In the genomic region with DNA sequence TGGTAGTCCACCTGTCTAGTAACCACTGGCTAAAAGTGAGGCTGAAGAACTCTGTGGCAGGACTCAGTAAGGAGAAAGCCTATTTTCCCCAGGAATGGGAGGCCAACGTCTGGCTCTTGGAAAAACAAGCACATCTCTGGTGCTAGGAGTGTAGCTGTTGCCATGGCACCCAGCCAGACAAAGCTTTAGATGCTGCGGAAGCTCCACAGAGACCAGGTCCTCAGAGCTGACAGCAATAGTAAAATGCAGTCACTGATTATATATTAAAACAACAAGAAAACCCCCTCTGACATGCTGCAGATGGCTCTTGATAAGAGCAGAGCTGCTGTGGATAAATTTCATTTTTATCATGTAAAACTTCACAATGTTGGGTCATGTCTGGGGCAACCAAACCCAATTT, we compare ENCODE assay signal across 14 cellular contexts.
DNase-seq lines count a peak whose midpoint lies in the region; ATAC-seq and TF ChIP-seq lines count a peak whose summit lies in the region.
"Had no signal": no experiment of that assay in that cellular context is flagged by ENCODE, and none has a peak within 500 bp of the region (broad histone marks: within the 10 kb centered on the region; RNA-seq: fewer than 3 reads in every experiment).

No MANE protein-coding gene starts in this region.

- H3K4me3 ChIP-seq in cardiac fibroblast (replicated peaks in 1 of 2; ENCODE audit: low read depth in 2 of 2, low read length in 2 of 2) = no peak overlapping the region
- H3K4me3 ChIP-seq: ascending aorta, MG63 had no signal

- ATAC-seq in HG02885 (IDR thresholded peaks at IDR 0.05; ENCODE audit: poor library complexity, unreplicated experiment) (no peak), HG02852 (IDR thresholded peaks at IDR 0.05; ENCODE audit: unreplicated experiment) (no peak)
- ATAC-seq: PC-3; stimulated activated effector memory CD8-positive, alpha-beta T cell treated with anti-CD3 and anti-CD28 coated beads, Interleukin-12 subunit alpha, Interleukin-12 subunit beta, amount 100 ng/mL, for 72 hours had no signal

- peak; percentile 57 for DNase-seq in COR-L47 (lab: John Stamatoyannopoulos, UW)
- peak; percentile 79 for DNase-seq in NCI-H1694 treated with DMSO at 0.1 percent for 48 hours (lab: John Stamatoyannopoulos, UW)
- peak; percentile 2 to 24 for DNase-seq in cardiac fibroblast (ENCODE audit: low read depth in 2 of 2)
- peak; percentile 33 for DNase-seq in medulla oblongata (ENCODE audit: extremely low spot score)
- no peak for DNase-seq in RPMI8226
- no peak for DNase-seq in HuH-7 (ENCODE audit: low spot score)
- DNase-seq: activated CD8-positive, alpha-beta memory T cell treated with anti-CD3 and anti-CD28 coated beads for 24 hours; MG63; PC-3; trophoblast cell had no signal

- no peak for TF ChIP-seq CTCF in cardiac fibroblast (IDR thresholded peaks at IDR 0.05; ENCODE audit: low read depth, low read length)

Comparison
In these comparisons a context has a peak if more than half of its experiments do, and no peak if none do; other contexts are left out.
1. DNase-seq: peak in COR-L47 (single experiment), NCI-H1694 treated with DMSO at 0.1 percent for 48 hours (single experiment), cardiac fibroblast (2 of 2) and medulla oblongata (single experiment); none in RPMI8226 (single experiment) and HuH-7 (single experiment).